Comparison of ENCODE assay signal across 20 cellular contexts in genomic region chr2:27198068-27198467, GRCh38. TPM values are rescaled to one million over a fixed set of nuclear protein-coding genes. Genes with fewer than 3 reads are reported as not detected.
"Had no signal": no experiment of that assay in that cellular context is flagged by ENCODE, and none has a peak within 500 bp of the region (broad histone marks: within the 10 kb centered on the region; RNA-seq: fewer than 3 reads in every experiment).

No MANE protein-coding gene starts in this region.

RNA-seq across cellular contexts. Expression of gene TCF23, which starts 49.3 kb away (rescaled TPM):
- total RNA-seq: dermis microvascular lymphatic vessel endothelial cell, endodermal cell, esophagus mucosa, esophagus squamous epithelium, glomerular endothelial cell, kidney epithelial cell, lower leg skin, lung microvascular endothelial cell, mesothelial cell of epicardium, myocyte had no signal
- polyA plus RNA-seq: keratinocyte had no signal

RNA-seq across cellular contexts. Expression of gene PRR30, which starts 58.9 kb away (rescaled TPM):
- total RNA-seq: colonic mucosa, dermis microvascular lymphatic vessel endothelial cell, endodermal cell, esophagus mucosa, esophagus squamous epithelium, gastrocnemius medialis, glomerular endothelial cell, heart right ventricle, kidney epithelial cell, left cardiac atrium, left lung, left ventricle myocardium superior, lower leg skin, lower lobe of right lung, lung microvascular endothelial cell, mesenteric fat pad, mesothelial cell of epicardium, mucosa of descending colon, myocyte had no signal
- polyA plus RNA-seq: heart right ventricle, keratinocyte had no signal
